ENCODE assay signal across 10 cellular contexts in the genomic region with DNA sequence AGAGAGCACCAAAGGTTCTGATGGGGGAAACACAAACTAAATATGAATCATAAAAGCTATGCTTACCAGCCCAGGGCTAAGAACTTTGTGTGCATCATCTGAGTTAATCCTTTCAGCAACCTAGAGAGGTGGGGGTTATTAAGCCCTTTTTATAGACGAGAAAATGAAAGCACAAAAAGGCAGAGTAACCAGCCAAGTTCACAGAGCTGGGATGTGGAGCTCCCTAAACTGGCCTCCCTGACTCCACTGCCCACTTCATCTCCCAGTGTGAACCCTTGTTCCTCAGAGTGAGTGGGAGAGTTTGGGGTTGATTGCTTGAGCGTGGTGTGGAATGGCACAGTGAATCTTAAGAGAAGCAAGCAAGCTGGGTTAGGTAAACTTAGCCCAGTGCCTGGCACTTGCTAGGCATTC. TPM values are rescaled to one million over a fixed set of nuclear protein-coding genes. Genes with fewer than 3 reads are reported as not detected.
DNase-seq lines count a peak whose midpoint lies in the region; FAIRE-seq and TF ChIP-seq lines count a peak whose summit lies in the region.
"Had no signal": no experiment of that assay in that cellular context is flagged by ENCODE, and none has a peak within 500 bp of the region (broad histone marks: within the 10 kb centered on the region; RNA-seq: fewer than 3 reads in every experiment).

No MANE protein-coding gene starts in this region.

- H3K4me3 Mint-ChIP-seq in CD4-positive, alpha-beta memory T cell, result no peak overlapping the region

- TF ChIP-seq POLR2A in sigmoid colon (IDR thresholded peaks at IDR 0.05), result no peak

- H4K20me1 ChIP-seq in OCI-LY3 (ENCODE audit: insufficient read depth, low read length), result no peaks in the 10 kb centered on the region

- peak overlapping the region; percentile 68 for H3K4me2 ChIP-seq in OCI-LY3 (ENCODE audit: low read length)

- H3K27me3 ChIP-seq in OCI-LY3 (ENCODE audit: low read depth, low read length) (no peaks in the 10 kb centered on the region), sigmoid colon (no peaks in the 10 kb centered on the region)
- H3K27me3 ChIP-seq in CD4-positive, alpha-beta memory T cell (ENCODE audit: insufficient read depth, low read length), result no peaks in the 10 kb centered on the region

- H3K27ac ChIP-seq in OCI-LY3 (ENCODE audit: low read length) (peak overlapping the region; percentile 66), epithelial cell of prostate (peak overlapping the region; percentile 100), sigmoid colon (peak overlapping the region; percentile 20 to 60 (median 42))
- H3K27ac ChIP-seq in CD4-positive, alpha-beta memory T cell (ENCODE audit: low read depth, low read length), result no peak overlapping the region

- H3K4me3 ChIP-seq in OCI-LY3 (ENCODE audit: low read length) (peak overlapping the region; percentile 31; the same call in 1 of the 2 replicates), sigmoid colon (no peak overlapping the region)
- H3K4me3 ChIP-seq in CD4-positive, alpha-beta memory T cell (ENCODE audit: low read length in 2 of 2), result no peak overlapping the region

- TF ChIP-seq CTCF in OCI-LY3 (IDR thresholded peaks at IDR 0.05; ENCODE audit: low read depth, low read length) (no peak), sigmoid colon (IDR thresholded peaks at IDR 0.05) (no peak)

- H3K4me1 Mint-ChIP-seq in CD4-positive, alpha-beta memory T cell, result peaks cover 2 to 10% (median 5%) of the 10 kb centered on the region in 4 donors

- H3K4me1 ChIP-seq in OCI-LY3 (ENCODE audit: low read length) (peaks cover 75% of the 10 kb centered on the region), sigmoid colon (peaks cover 0 to 21% (median 18%) of the 10 kb centered on the region in 4 donors)
- H3K4me1 ChIP-seq in CD4-positive, alpha-beta memory T cell (ENCODE audit: insufficient read depth, low read length), result peaks cover 6% of the 10 kb centered on the region

- CTCF ChIA-PET in CD4-positive, alpha-beta memory T cell (lab: Charles Lee; ENCODE audit: partially characterized antibody), result interaction anchor here (0.9 kb wide), 1 partner anchor 152 kb away, joined by 3 read pairs; no protein-coding TSS in a partner anchor

- WGBS in sigmoid colon, 2 donors, result 39 to 42% methylated on average over 2 of the region's 2 CpGs

- H3K36me3 ChIP-seq in OCI-LY3 (replicated peaks; ENCODE audit: low read depth, low read length) (no peaks in the 10 kb centered on the region), sigmoid colon (no peaks in the 10 kb centered on the region)
- H3K36me3 ChIP-seq in CD4-positive, alpha-beta memory T cell (ENCODE audit: insufficient read depth, low read length), result no peaks in the 10 kb centered on the region

- no peaks in the 10 kb centered on the region for H3K9me3 ChIP-seq in OCI-LY3 (ENCODE audit: insufficient read depth, low read length)
- no peaks in the 10 kb centered on the region for H3K9me3 ChIP-seq in sigmoid colon
- H3K9me3 ChIP-seq in CD4-positive, alpha-beta memory T cell (ENCODE audit: control insufficient read depth in 1 of 2, low read length in 2 of 2), result no peaks in the 10 kb centered on the region

- POLR2A ChIA-PET in CD4-positive, alpha-beta memory T cell (lab: Charles Lee; ENCODE audit: partially characterized antibody), result no interaction called here

- H3K9me3 Mint-ChIP-seq in CD4-positive, alpha-beta memory T cell, result no peaks in the 10 kb centered on the region

- intact Hi-C loops in sigmoid colon (cut with DNase I), result no loop called here
- intact Hi-C loops in CD4-positive, alpha-beta memory T cell (cut with micrococcal nuclease), result no loop called here

- no peaks in the 10 kb centered on the region for H3K36me3 Mint-ChIP-seq in CD4-positive, alpha-beta memory T cell

- no peak for DNase-seq in GM19239 (ENCODE audit: insufficient read length, low spot score)
- no peak for DNase-seq in epithelial cell of prostate (ENCODE audit: low read depth, low spot score)
- DNase-seq in sigmoid colon, result no peak
- no peak for DNase-seq in NCI-H2227 treated with DMSO at 0.1 percent for 48 hours (lab: John Stamatoyannopoulos, UW)
- no peak for DNase-seq in CD4-positive, alpha-beta memory T cell
- no peak for DNase-seq in NCI-H1436 treated with DMSO at 0.1 percent for 48 hours (lab: John Stamatoyannopoulos, UW)
- no peak for DNase-seq in NCI-H1092 treated with DMSO at 0.1 percent for 48 hours (lab: John Stamatoyannopoulos, UW)
- DNase-seq: KBM-7, NCI-H774 had no signal

- peak overlapping the region in 1 of 7 donors; percentile 17 for H3K27ac Mint-ChIP-seq in CD4-positive, alpha-beta memory T cell

- peak; percentile 44 for FAIRE-seq in GM19239 (lab: Jason Lieb, UNC)

- no peaks in the 10 kb centered on the region for H3K79me2 ChIP-seq in OCI-LY3 (ENCODE audit: low read length)

- H3K9ac ChIP-seq in OCI-LY3 (ENCODE audit: low read length), result peak overlapping the region; percentile 43; the same call in 1 of the 2 replicates

- H3K27me3 Mint-ChIP-seq in CD4-positive, alpha-beta memory T cell, result peaks cover 1 to 3% of the 10 kb centered on the region in 2 donors

- no peak for TF ChIP-seq EP300 in sigmoid colon (IDR thresholded peaks at IDR 0.05)

- H2AFZ ChIP-seq in OCI-LY3 (ENCODE audit: low read depth, low read length), result no peak overlapping the region

RNA-seq across cellular contexts. Expression of a gene that starts 10.8 kb away (rescaled TPM):
- 10 to 100 TPM; 12.3 to 22.1 (median 18.2) TPM for total RNA-seq in sigmoid colon
- polyA plus RNA-seq in sigmoid colon, result 10 to 100 TPM; 24.8 to 43.2 (median 39.5) TPM
- 1 to 10 TPM; 1.0 to 1.2 TPM for total RNA-seq in CD4-positive, alpha-beta memory T cell
- under 1 TPM; 0.39 to 0.49 TPM for polyA plus RNA-seq in CD4-positive, alpha-beta memory T cell

Comparison
In these comparisons a context has a peak if more than half of its experiments do, and no peak if none do; other contexts are left out.
1. RNA of a gene that starts 10.8 kb away (total RNA-seq): 12.3 to 22.1 TPM in sigmoid colon; 1.0 to 1.2 TPM in CD4-positive, alpha-beta memory T cell; every median in the first group is over 4 times any median in the second.